In genomic region chr6:41042167-41042566, GRCh38 we compare ENCODE assay signal across 26 cellular contexts. TPM values are rescaled to one million over a fixed set of nuclear protein-coding genes. Genes with fewer than 3 reads are reported as not detected.
"Had no signal": no experiment of that assay in that cellular context is flagged by ENCODE, and none has a peak within 500 bp of the region (broad histone marks: within the 10 kb centered on the region; RNA-seq: fewer than 3 reads in every experiment).

TSPO2 (plus strand) TSS chr6:41042467; CDS start chr6:41042986, 519 bp downstream.

- H3K27me3 ChIP-seq: right atrium auricular region, transverse colon had no signal

- H3K27me3 Mint-ChIP-seq: natural killer cell treated with Interleukin-12 subunit alpha and Interleukin-12 subunit beta and Interleukin-15 and Interleukin-18, amount 100 ng/mL, for 72 hours; stimulated activated naive CD8-positive, alpha-beta T cell treated with anti-CD3 and anti-CD28 coated beads, Interleukin-15, Interleukin-2, amounts not matched to agents 100 ng/mL and 50 ng/mL, for 24 hours; T-cell had no signal

- FAIRE-seq: astrocyte, bronchial epithelial cell, islet of Langerhans had no signal

- H3K27ac ChIP-seq: lower lobe of right lung, prostate gland, right atrium auricular region, VCaP had no signal

- H3K4me1 ChIP-seq: lower lobe of right lung, prostate gland had no signal

- H3K9ac ChIP-seq: SK-N-SH had no signal

- H3K36me3 ChIP-seq: lower lobe of right lung, prostate gland, right atrium auricular region, transverse colon had no signal

- H3K4me3 Mint-ChIP-seq: mesothelial cell of epicardium; natural killer cell treated with Interleukin-12 subunit alpha and Interleukin-12 subunit beta and Interleukin-15 and Interleukin-18, amount 100 ng/mL, for 72 hours; stimulated activated naive CD8-positive, alpha-beta T cell treated with anti-CD3 and anti-CD28 coated beads, Interleukin-15, Interleukin-2, amounts not matched to agents 100 ng/mL and 50 ng/mL, for 24 hours; T-cell had no signal

- H3K9me3 Mint-ChIP-seq: mesothelial cell of epicardium; natural killer cell treated with Interleukin-12 subunit alpha and Interleukin-12 subunit beta and Interleukin-15 and Interleukin-18, amount 100 ng/mL, for 72 hours; stimulated activated naive CD8-positive, alpha-beta T cell treated with anti-CD3 and anti-CD28 coated beads, Interleukin-15, Interleukin-2, amounts not matched to agents 100 ng/mL and 50 ng/mL, for 24 hours; T-cell had no signal

- DNase-seq: activated CD4-positive, alpha-beta T cell treated with anti-CD3 and anti-CD28 coated beads, Interleukin-2, amount 50 U/mL, for 4 hours; activated CD4-positive, CD25-positive, alpha-beta regulatory T cell treated with anti-CD3 and anti-CD28 coated beads, Interleukin-2, amount 50 U/mL, for 72 hours; activated naive CD4-positive, alpha-beta T cell treated with Interleukin-2 at 50 U/mL for 16 hours; activated T-cell treated with anti-CD3 and anti-CD28 coated beads for 4 hours; effector memory CD4-positive, alpha-beta T cell; foreskin fibroblast; hippocampal formation; left colon; lower lobe of right lung; nucleus accumbens; SK-N-SH; stimulated activated CD4-positive, alpha-beta T cell treated with anti-CD3 and anti-CD28 coated beads, Interleukin-2, amount 100 ng/mL, for 24 hours; T-cell; T-helper 9 cell; transverse colon had no signal

- H3K9me3 ChIP-seq: lower lobe of right lung, prostate gland, right atrium auricular region, SK-N-SH, transverse colon had no signal

- H3K4me1 Mint-ChIP-seq: mesothelial cell of epicardium, T-cell had no signal

- H3K36me3 Mint-ChIP-seq: mesothelial cell of epicardium; natural killer cell treated with Interleukin-12 subunit alpha and Interleukin-12 subunit beta and Interleukin-15 and Interleukin-18, amount 100 ng/mL, for 72 hours had no signal

- H3K27ac Mint-ChIP-seq: mesothelial cell of epicardium; natural killer cell treated with Interleukin-12 subunit alpha and Interleukin-12 subunit beta and Interleukin-15 and Interleukin-18, amount 100 ng/mL, for 72 hours; stimulated activated naive CD8-positive, alpha-beta T cell treated with anti-CD3 and anti-CD28 coated beads, Interleukin-15, Interleukin-2, amounts not matched to agents 100 ng/mL and 50 ng/mL, for 24 hours; T-cell had no signal

- ATAC-seq: left colon; lower lobe of right lung; natural killer cell treated with Interleukin-12 subunit alpha and Interleukin-12 subunit beta and Interleukin-15 and Interleukin-18, amount 100 ng/mL, for 72 hours; T-cell had no signal

- H3K4me2 ChIP-seq: SK-N-SH had no signal

- H3K4me3 ChIP-seq: lower lobe of right lung, prostate gland, right atrium auricular region, transverse colon had no signal

RNA-seq across cellular contexts. Expression of gene TSPO2, which starts in this region (rescaled TPM):
- total RNA-seq: astrocyte; bronchial epithelial cell; cerebellum; glomerular endothelial cell; left colon; lower lobe of right lung; mesothelial cell of epicardium; natural killer cell treated with Interleukin-12 subunit alpha and Interleukin-12 subunit beta and Interleukin-15 and Interleukin-18, amount 100 ng/mL, for 72 hours; prostate gland; right atrium auricular region; T-cell; transverse colon had no signal
- polyA plus RNA-seq: SK-N-SH had no signal
